Comparison of ENCODE assay signal across 10 cellular contexts in the genomic region with DNA sequence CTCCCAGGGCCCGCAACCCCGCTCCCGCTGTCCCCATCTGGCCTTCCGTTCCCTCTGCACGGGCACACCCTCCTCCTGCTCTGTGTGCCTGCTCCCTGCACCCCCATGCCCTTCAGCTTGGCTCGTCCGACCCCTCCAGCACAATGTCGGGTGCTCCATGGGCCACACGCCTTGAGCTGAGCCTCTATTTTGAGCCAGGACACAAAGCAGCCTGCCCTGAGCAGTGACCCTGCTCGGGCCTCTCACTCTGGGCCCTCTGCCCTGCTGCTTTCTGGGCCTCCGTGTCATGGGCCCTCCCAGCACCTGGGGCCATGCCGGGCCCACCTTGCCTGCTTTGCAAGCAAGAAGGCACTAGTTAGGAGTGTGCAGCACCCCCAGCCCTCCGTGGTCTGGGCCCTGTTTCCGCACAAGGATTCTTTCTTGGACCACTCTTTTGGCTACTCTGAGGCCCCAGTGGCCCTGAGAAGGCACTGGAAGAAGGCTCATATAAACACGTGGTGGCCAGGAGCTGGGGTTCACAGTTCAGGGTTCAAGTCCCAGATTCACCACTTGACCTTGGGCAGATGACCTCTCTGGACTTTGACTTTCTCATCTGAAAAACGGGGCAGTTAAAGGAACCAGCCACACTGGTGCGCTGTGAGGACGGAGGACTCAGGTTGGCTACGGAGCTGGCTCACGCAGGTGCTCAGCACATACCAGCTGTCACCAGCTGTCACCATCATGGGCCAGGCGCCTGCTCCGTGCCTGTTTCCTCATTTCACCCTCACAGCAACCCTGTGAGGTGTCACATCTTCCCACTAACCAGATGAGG.
DNase-seq lines count a peak whose midpoint lies in the region; ATAC-seq and TF ChIP-seq lines count a peak whose summit lies in the region.
"Had no signal": no experiment of that assay in that cellular context is flagged by ENCODE, and none has a peak within 500 bp of the region (broad histone marks: within the 10 kb centered on the region; RNA-seq: fewer than 3 reads in every experiment).

No MANE protein-coding gene starts in this region.

- H3K4me1 Mint-ChIP-seq in activated T-cell treated with anti-CD3 and anti-CD28 coated beads, Interleukin-2, amount 50 U/mL, for 4 hours (ENCODE audit: low read depth) = peaks cover 31% of the 10 kb centered on the region
- peaks cover 37% of the 10 kb centered on the region for H3K4me1 Mint-ChIP-seq in activated naive CD8-positive, alpha-beta T cell treated with anti-CD3 and anti-CD28 coated beads for 36 hours

- H3K4me3 Mint-ChIP-seq in activated T-cell treated with anti-CD3 and anti-CD28 coated beads, Interleukin-2, amount 50 U/mL, for 4 hours = no peak overlapping the region
- H3K4me3 Mint-ChIP-seq in activated naive CD8-positive, alpha-beta T cell treated with anti-CD3 and anti-CD28 coated beads for 36 hours = no peak overlapping the region

- intact Hi-C loops in left cardiac atrium (cut with DNase I) (no loop called here), ovary (cut with DNase I) (no loop called here), esophagus squamous epithelium (cut with DNase I) (no loop called here)

- TF ChIP-seq CTCF in ovary (IDR thresholded peaks at IDR 0.05) (no peak), esophagus squamous epithelium (IDR thresholded peaks at IDR 0.05) (no peak)

- 82 to 87% (median 85%) methylated on average over 22 of the region's 22 CpGs for WGBS in ovary, 3 donors
- 79 to 81% methylated on average over 10 to 14 of the region's 22 CpGs for WGBS in esophagus squamous epithelium, 2 donors

- H3K4me1 ChIP-seq in ovary (ENCODE audit: insufficient read depth) (peaks cover 14% of the 10 kb centered on the region), esophagus squamous epithelium (peaks cover 0 to 30% (median 0%) of the 10 kb centered on the region in 3 donors)

- no peaks in the 10 kb centered on the region for H3K36me3 Mint-ChIP-seq in activated T-cell treated with anti-CD3 and anti-CD28 coated beads, Interleukin-2, amount 50 U/mL, for 4 hours (ENCODE audit: insufficient read depth)
- no peaks in the 10 kb centered on the region for H3K36me3 Mint-ChIP-seq in activated naive CD8-positive, alpha-beta T cell treated with anti-CD3 and anti-CD28 coated beads for 36 hours

- H3K36me3 ChIP-seq in ovary = no peaks in the 10 kb centered on the region
- H3K36me3 ChIP-seq in esophagus squamous epithelium = no peaks in the 10 kb centered on the region

- no peak overlapping the region for H3K27ac Mint-ChIP-seq in activated naive CD8-positive, alpha-beta T cell treated with anti-CD3 and anti-CD28 coated beads for 36 hours

- H3K4me3 ChIP-seq in ovary = no peak overlapping the region
- no peak overlapping the region for H3K4me3 ChIP-seq in esophagus squamous epithelium

- no peaks in the 10 kb centered on the region for H3K9me3 ChIP-seq in ovary
- H3K9me3 ChIP-seq in esophagus squamous epithelium = no peaks in the 10 kb centered on the region

- no peak for TF ChIP-seq EP300 in ovary (IDR thresholded peaks at IDR 0.05)

- DNase-seq in COR-L47 (lab: John Stamatoyannopoulos, UW) (peak; percentile 55), NCI-H1694 treated with DMSO at 0.1 percent for 48 hours (lab: John Stamatoyannopoulos, UW) (peak; percentile 89), left cardiac atrium (no peak), ovary (no peak), esophagus squamous epithelium (lab: John Stamatoyannopoulos, UW) (no peak)
- no peak for DNase-seq in activated T-cell treated with anti-CD3 and anti-CD28 coated beads, Interleukin-2, amount 50 U/mL, for 4 hours
- no peak for DNase-seq in activated naive CD8-positive, alpha-beta T cell treated with anti-CD3 and anti-CD28 coated beads for 36 hours
- DNase-seq: activated CD4-positive, alpha-beta T cell treated with anti-CD3 and anti-CD28 coated beads for 48 hours; NCI-H1436 had no signal

- no peaks in the 10 kb centered on the region for H3K27me3 Mint-ChIP-seq in activated T-cell treated with anti-CD3 and anti-CD28 coated beads, Interleukin-2, amount 50 U/mL, for 4 hours (ENCODE audit: low read depth)
- no peaks in the 10 kb centered on the region for H3K27me3 Mint-ChIP-seq in activated naive CD8-positive, alpha-beta T cell treated with anti-CD3 and anti-CD28 coated beads for 36 hours

- TF ChIP-seq POLR2A in ovary (IDR thresholded peaks at IDR 0.05) (no peak), esophagus squamous epithelium (IDR thresholded peaks at IDR 0.05) (no peak)

- no peaks in the 10 kb centered on the region for H3K27me3 ChIP-seq in ovary
- H3K27me3 ChIP-seq in esophagus squamous epithelium = peaks cover 0 to 16% (median 0%) of the 10 kb centered on the region in 4 donors

- H3K27ac ChIP-seq in ovary (no peak overlapping the region), esophagus squamous epithelium (no peak overlapping the region)

- ATAC-seq in GM19351 (IDR thresholded peaks at IDR 0.05; ENCODE audit: unreplicated experiment) (peak; percentile 53), left cardiac atrium (peak; percentile 24 to 45)
- no peak for ATAC-seq in activated T-cell treated with anti-CD3 and anti-CD28 coated beads, Interleukin-2, amount 50 U/mL, for 4 hours

- H3K9me3 Mint-ChIP-seq in activated T-cell treated with anti-CD3 and anti-CD28 coated beads, Interleukin-2, amount 50 U/mL, for 4 hours = no peaks in the 10 kb centered on the region
- H3K9me3 Mint-ChIP-seq in activated naive CD8-positive, alpha-beta T cell treated with anti-CD3 and anti-CD28 coated beads for 36 hours = no peaks in the 10 kb centered on the region

Comparison
In these comparisons a context has a peak if more than half of its experiments do, and no peak if none do; other contexts are left out.
1. DNase-seq: peak in COR-L47 (single experiment) and NCI-H1694 treated with DMSO at 0.1 percent for 48 hours (single experiment); none in left cardiac atrium (single experiment), ovary (0 of 5), esophagus squamous epithelium (single experiment), activated T-cell treated with anti-CD3 and anti-CD28 coated beads, Interleukin-2, amount 50 U/mL, for 4 hours (single experiment) and activated naive CD8-positive, alpha-beta T cell treated with anti-CD3 and anti-CD28 coated beads for 36 hours (single experiment).
2. ATAC-seq: peak in GM19351 (single experiment) and left cardiac atrium (2 of 2); none in activated T-cell treated with anti-CD3 and anti-CD28 coated beads, Interleukin-2, amount 50 U/mL, for 4 hours (0 of 2).